1 cellular context compared by ENCODE assay signal in genomic region chr10:71972746-71973695, GRCh38.
TF ChIP-seq lines count a peak whose summit lies in the region.

No MANE protein-coding gene starts in this region.

TF ChIP-seq in HepG2, 621 proteins besides CTCF, POLR2A, EP300 and RAD21 (continued from another document):
- no peak for TF ChIP-seq CENPX (CRISPR knock-in tag; IDR thresholded peaks at IDR 0.05)
- TF ChIP-seq, protein P1, sequence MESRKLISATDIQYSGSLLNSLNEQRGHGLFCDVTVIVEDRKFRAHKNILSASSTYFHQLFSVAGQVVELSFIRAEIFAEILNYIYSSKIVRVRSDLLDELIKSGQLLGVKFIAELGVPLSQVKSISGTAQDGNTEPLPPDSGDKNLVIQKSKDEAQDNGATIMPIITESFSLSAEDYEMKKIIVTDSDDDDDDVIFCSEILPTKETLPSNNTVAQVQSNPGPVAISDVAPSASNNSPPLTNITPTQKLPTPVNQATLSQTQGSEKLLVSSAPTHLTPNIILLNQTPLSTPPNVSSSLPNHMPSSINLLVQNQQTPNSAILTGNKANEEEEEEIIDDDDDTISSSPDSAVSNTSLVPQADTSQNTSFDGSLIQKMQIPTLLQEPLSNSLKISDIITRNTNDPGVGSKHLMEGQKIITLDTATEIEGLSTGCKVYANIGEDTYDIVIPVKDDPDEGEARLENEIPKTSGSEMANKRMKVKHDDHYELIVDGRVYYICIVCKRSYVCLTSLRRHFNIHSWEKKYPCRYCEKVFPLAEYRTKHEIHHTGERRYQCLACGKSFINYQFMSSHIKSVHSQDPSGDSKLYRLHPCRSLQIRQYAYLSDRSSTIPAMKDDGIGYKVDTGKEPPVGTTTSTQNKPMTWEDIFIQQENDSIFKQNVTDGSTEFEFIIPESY (CRISPR knock-in tag; IDR thresholded peaks at IDR 0.05) = no peak
